8 cellular contexts compared by ENCODE assay signal in the genomic region with DNA sequence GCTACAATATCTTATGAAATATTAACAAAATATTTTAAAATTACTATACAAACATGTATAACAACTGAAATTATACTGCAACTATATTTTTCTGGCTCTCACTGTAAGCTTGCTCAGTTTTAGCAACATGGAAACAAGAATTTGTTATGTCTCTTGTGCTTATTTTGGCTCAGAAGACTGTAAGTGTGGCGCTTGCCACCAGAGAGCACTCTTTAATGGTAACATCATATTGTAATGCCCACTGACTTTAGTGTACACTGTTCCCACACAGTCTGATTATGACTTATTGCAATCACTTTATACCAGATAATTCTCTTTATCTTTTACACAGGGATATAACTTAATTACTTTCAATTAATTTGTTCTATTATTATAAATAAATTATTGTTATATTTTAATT.
DNase-seq lines count a peak whose midpoint lies in the region; ATAC-seq, FAIRE-seq and TF ChIP-seq lines count a peak whose summit lies in the region.

No MANE protein-coding gene starts in this region.

- DNase-seq in NCI-H510A treated with DMSO at 0.1 percent for 48 hours (lab: John Stamatoyannopoulos, UW) (peak; percentile 35), fibroblast of lung (ENCODE audit: low read depth in 2 of 2) (peak; percentile 1 to 34), tibial artery (no peak), GM12891 (ENCODE audit: insufficient read length, low spot score) (no peak), pancreas (no peak)

- ATAC-seq in HG02852 (IDR thresholded peaks at IDR 0.05; ENCODE audit: unreplicated experiment), result peak; percentile 75
- no peak for ATAC-seq in activated T-helper 17 cell treated with anti-CD3 and anti-CD28 coated beads, Interleukin-2, amount 50 U/mL, for 72 hours (replicated peaks)
- no peak for ATAC-seq in pancreas

- H3K9ac ChIP-seq in fibroblast of lung (ENCODE audit: insufficient read depth, low read length), result no peak overlapping the region

- peak; percentile 37 for TF ChIP-seq CTCF in GM12873 (IDR thresholded peaks at IDR 0.05; ENCODE audit: insufficient read depth, low read depth, low read length, missing control alignments)
- no peak for TF ChIP-seq CTCF in fibroblast of lung (conservative IDR thresholded peaks at IDR 0.05 in 1 of 2, IDR thresholded peaks at IDR 0.05 in 1 of 2; ENCODE audit: low read depth in 1 of 2, low read length in 2 of 2)
- TF ChIP-seq CTCF in tibial artery (IDR thresholded peaks at IDR 0.05), result no peak
- no peak for TF ChIP-seq CTCF in pancreas (IDR thresholded peaks at IDR 0.05)

- H3K36me3 ChIP-seq in fibroblast of lung (ENCODE audit: control insufficient read depth, insufficient read depth, low read length) (no peaks in the 10 kb centered on the region), tibial artery (no peaks in the 10 kb centered on the region), pancreas (no peaks in the 10 kb centered on the region)

- H3K27me3 ChIP-seq in fibroblast of lung (ENCODE audit: control insufficient read depth, insufficient read depth, low read length) (no peaks in the 10 kb centered on the region), tibial artery (no peaks in the 10 kb centered on the region), pancreas (no peaks in the 10 kb centered on the region)

- no peak overlapping the region for H3K27ac Mint-ChIP-seq in activated T-helper 17 cell treated with anti-CD3 and anti-CD28 coated beads, Interleukin-2, amount 50 U/mL, for 72 hours

- H3K27me3 Mint-ChIP-seq in activated T-helper 17 cell treated with anti-CD3 and anti-CD28 coated beads, Interleukin-2, amount 50 U/mL, for 72 hours, result no peaks in the 10 kb centered on the region

- intact Hi-C loops in tibial artery (cut with DNase I; ENCODE audit: low total_unique reads) (no loop called here), pancreas (cut with DNase I) (no loop called here)

- H3K36me3 Mint-ChIP-seq in activated T-helper 17 cell treated with anti-CD3 and anti-CD28 coated beads, Interleukin-2, amount 50 U/mL, for 72 hours (ENCODE audit: low read depth), result no peaks in the 10 kb centered on the region

- no peak for TF ChIP-seq POLR2A in GM12891 (IDR thresholded peaks at IDR 0.05; ENCODE audit: low read depth, low read length)

- H3K9me3 Mint-ChIP-seq in activated T-helper 17 cell treated with anti-CD3 and anti-CD28 coated beads, Interleukin-2, amount 50 U/mL, for 72 hours, result no peaks in the 10 kb centered on the region

- 23 to 41% methylated on average over 1 of the region's 1 CpG for WGBS in pancreas, 2 donors

- H3K4me1 Mint-ChIP-seq in activated T-helper 17 cell treated with anti-CD3 and anti-CD28 coated beads, Interleukin-2, amount 50 U/mL, for 72 hours, result no peaks in the 10 kb centered on the region

- H3K4me3 ChIP-seq in fibroblast of lung (replicated peaks in 1 of 4; ENCODE audit: control extremely low read depth in 1 of 4, insufficient read depth in 1 of 4, low read depth in 3 of 4, low read length in 4 of 4) (no peak overlapping the region), tibial artery (no peak overlapping the region), pancreas (no peak overlapping the region)

- H3K4me3 Mint-ChIP-seq in activated T-helper 17 cell treated with anti-CD3 and anti-CD28 coated beads, Interleukin-2, amount 50 U/mL, for 72 hours, result no peak overlapping the region

- H3K79me2 ChIP-seq in fibroblast of lung (ENCODE audit: control insufficient read depth, insufficient read depth, low read length), result no peaks in the 10 kb centered on the region

- no peak for FAIRE-seq in GM12891 (lab: Jason Lieb, UNC)
- FAIRE-seq in pancreas (lab: Jason Lieb, UNC), result no peak

- H4K20me1 ChIP-seq in fibroblast of lung (ENCODE audit: control insufficient read depth, extremely low read depth, insufficient read depth, low read length), result no peaks in the 10 kb centered on the region

- H3K9me3 ChIP-seq in fibroblast of lung (ENCODE audit: control insufficient read depth, insufficient read depth, low read depth, low read length) (no peaks in the 10 kb centered on the region), tibial artery (no peaks in the 10 kb centered on the region), pancreas (no peaks in the 10 kb centered on the region)

- H2AFZ ChIP-seq in fibroblast of lung (ENCODE audit: low read length), result no peak overlapping the region

- H3K4me2 ChIP-seq in fibroblast of lung (ENCODE audit: extremely low read depth, insufficient read depth, low read length), result no peak overlapping the region

- H3K27ac ChIP-seq in fibroblast of lung (ENCODE audit: insufficient read depth, low read length) (no peak overlapping the region), tibial artery (no peak overlapping the region), pancreas (no peak overlapping the region)

- no peaks in the 10 kb centered on the region for H3K4me1 ChIP-seq in fibroblast of lung (ENCODE audit: control insufficient read depth, extremely low read depth, insufficient read depth, low read length)
- no peaks in the 10 kb centered on the region for H3K4me1 ChIP-seq in tibial artery
- H3K4me1 ChIP-seq in pancreas, result no peaks in the 10 kb centered on the region

TF ChIP-seq in GM12891, 5 proteins besides CTCF, POLR2A, EP300 and RAD21:
- no peak for TF ChIP-seq PAX5 (IDR thresholded peaks at IDR 0.05; ENCODE audit: insufficient read depth, low read length, severe bottlenecking)
- TF ChIP-seq POLR2AphosphoS5 (IDR thresholded peaks at IDR 0.05; ENCODE audit: low read depth, low read length), result no peak
- TF ChIP-seq POU2F2 (IDR thresholded peaks at IDR 0.05; ENCODE audit: low read depth, low read length), result no peak
- no peak for TF ChIP-seq SPI1 (IDR thresholded peaks at IDR 0.05; ENCODE audit: low read depth, low read length)
- no peak for TF ChIP-seq TAF1 (IDR thresholded peaks at IDR 0.05; ENCODE audit: low read depth, low read length)
TF ChIP-seq in GM12891: peak in this region for 0.

Comparison
In these comparisons a context has a peak if more than half of its experiments do, and no peak if none do; other contexts are left out.
1. DNase-seq: peak in NCI-H510A treated with DMSO at 0.1 percent for 48 hours (single experiment) and fibroblast of lung (2 of 2); none in tibial artery (0 of 2), GM12891 (single experiment) and pancreas (0 of 6).